Comparison of ENCODE assay signal across 15 cellular contexts in genomic region chr17:13921841-13922776, GRCh38.
"Had no signal": no experiment of that assay in that cellular context is flagged by ENCODE, and none has a peak within 500 bp of the region (broad histone marks: within the 10 kb centered on the region; RNA-seq: fewer than 3 reads in every experiment).

No MANE protein-coding gene starts in this region.

- H3K36me3 ChIP-seq: pancreas, thoracic aorta had no signal

- H3K27me3 Mint-ChIP-seq: activated CD4-positive, alpha-beta T cell treated with anti-CD3 and anti-CD28 coated beads, Interleukin-2, amount 10 ng/mL, durations not matched to agents 24 days and 14 days; T-helper 17 cell had no signal

- H3K9me3 ChIP-seq: pancreas, thoracic aorta had no signal

- H3K4me3 ChIP-seq: pancreas, thoracic aorta had no signal

- H3K27me3 ChIP-seq: pancreas had no signal

- ATAC-seq: activated CD8-positive, alpha-beta T cell treated with anti-CD3 and anti-CD28 coated beads, Interleukin-2, amount 10 ng/mL, durations not matched to agents 7 days and 5 days; activated naive CD4-positive, alpha-beta T cell treated with anti-CD3 and anti-CD28 coated beads, Interleukin-2, amount 50 U/mL, for 72 hours; esophagus mucosa; pancreas; T-helper 17 cell had no signal

- FAIRE-seq: colon, pancreas had no signal

- DNase-seq: activated CD4-positive, alpha-beta T cell treated with anti-CD3 and anti-CD28 coated beads, Interleukin-2, amount 10 ng/mL, durations not matched to agents 24 days and 14 days; activated CD4-positive, CD25-positive, alpha-beta regulatory T cell; activated CD8-positive, alpha-beta memory T cell treated with anti-CD3 and anti-CD28 coated beads, Interleukin-2, amount 50 U/mL, for 4 hours; activated CD8-positive, alpha-beta T cell treated with anti-CD3 and anti-CD28 coated beads, Interleukin-2, amount 10 ng/mL, durations not matched to agents 7 days and 5 days; activated effector memory CD4-positive, alpha-beta T cell treated with anti-CD3 and anti-CD28 coated beads, Interleukin-2, amount 50 U/mL, for 16 hours; activated T-cell treated with anti-CD3 and anti-CD28 coated beads, Interleukin-2, amount 50 U/mL, for 48 hours; caudate nucleus; pancreas; stimulated activated CD4-positive, alpha-beta T cell treated with anti-CD3 and anti-CD28 coated beads, Interleukin-12 subunit alpha, Interleukin-12 subunit beta, amount 100 ng/mL, for 4 hours; stimulated activated CD4-positive, alpha-beta T cell treated with anti-CD3 and anti-CD28 coated beads, Interleukin-2, amount 100 ng/mL, for 24 hours; T-helper 17 cell had no signal

- H3K4me1 Mint-ChIP-seq: T-helper 17 cell had no signal

- H3K27ac ChIP-seq: pancreas, thoracic aorta had no signal

- H3K9me3 Mint-ChIP-seq: activated naive CD4-positive, alpha-beta T cell treated with anti-CD3 and anti-CD28 coated beads, Interleukin-2, amount 50 U/mL, for 72 hours had no signal

- H3K4me3 Mint-ChIP-seq: activated CD4-positive, alpha-beta T cell treated with anti-CD3 and anti-CD28 coated beads, Interleukin-2, amount 10 ng/mL, durations not matched to agents 24 days and 14 days; activated CD8-positive, alpha-beta T cell treated with anti-CD3 and anti-CD28 coated beads, Interleukin-2, amount 10 ng/mL, durations not matched to agents 7 days and 5 days; T-helper 17 cell had no signal

- H3K4me1 ChIP-seq: pancreas had no signal

- H3K27ac Mint-ChIP-seq: activated CD4-positive, alpha-beta T cell treated with anti-CD3 and anti-CD28 coated beads, Interleukin-2, amount 10 ng/mL, durations not matched to agents 24 days and 14 days; activated CD8-positive, alpha-beta T cell treated with anti-CD3 and anti-CD28 coated beads, Interleukin-2, amount 10 ng/mL, durations not matched to agents 7 days and 5 days; activated naive CD4-positive, alpha-beta T cell treated with anti-CD3 and anti-CD28 coated beads, Interleukin-2, amount 50 U/mL, for 72 hours; T-helper 17 cell had no signal
